1 cellular context compared by ENCODE assay signal in the genomic region with DNA sequence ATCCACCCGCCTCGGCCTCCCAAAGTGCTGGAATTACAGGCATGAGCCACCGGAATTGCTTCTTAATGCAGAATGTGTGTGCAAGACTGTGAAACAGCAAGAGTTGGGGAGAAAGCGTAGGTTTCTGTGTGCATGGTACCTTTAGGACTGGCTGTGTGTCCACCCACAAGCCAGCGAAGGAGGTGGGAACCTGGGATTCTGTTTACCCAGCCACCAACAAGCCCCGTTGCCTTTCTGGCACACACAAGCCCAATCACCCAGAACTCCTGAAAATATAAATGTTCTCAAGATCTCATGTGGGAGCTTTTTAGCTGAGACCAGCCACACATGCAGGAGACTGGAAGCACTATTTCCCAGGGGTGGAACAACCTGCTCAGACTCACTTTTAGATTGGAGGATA.
TF ChIP-seq lines count a peak whose summit lies in the region.

No MANE protein-coding gene starts in this region.

TF ChIP-seq in H1, 55 proteins besides CTCF, POLR2A, EP300 and RAD21:
- TF ChIP-seq BACH1 (IDR thresholded peaks at IDR 0.05; ENCODE audit: low read length), result no peak
- no peak for TF ChIP-seq SAP30 (IDR thresholded peaks at IDR 0.05; ENCODE audit: insufficient read depth, insufficient replicate concordance, low read length)
- no peak for TF ChIP-seq POLR2AphosphoS5 (IDR thresholded peaks at IDR 0.05; ENCODE audit: low read depth, low read length)
- TF ChIP-seq KDM1A (IDR thresholded peaks at IDR 0.05; ENCODE audit: borderline replicate concordance, low read length), result no peak
- TF ChIP-seq, protein P1, sequence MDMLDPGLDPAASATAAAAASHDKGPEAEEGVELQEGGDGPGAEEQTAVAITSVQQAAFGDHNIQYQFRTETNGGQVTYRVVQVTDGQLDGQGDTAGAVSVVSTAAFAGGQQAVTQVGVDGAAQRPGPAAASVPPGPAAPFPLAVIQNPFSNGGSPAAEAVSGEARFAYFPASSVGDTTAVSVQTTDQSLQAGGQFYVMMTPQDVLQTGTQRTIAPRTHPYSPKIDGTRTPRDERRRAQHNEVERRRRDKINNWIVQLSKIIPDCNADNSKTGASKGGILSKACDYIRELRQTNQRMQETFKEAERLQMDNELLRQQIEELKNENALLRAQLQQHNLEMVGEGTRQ (IDR thresholded peaks at IDR 0.05; ENCODE audit: low read length), result no peak
- TF ChIP-seq TCF12 (IDR thresholded peaks at IDR 0.05; ENCODE audit: low read depth, low read length), result no peak
- TF ChIP-seq ZNF274 (IDR thresholded peaks at IDR 0.05; ENCODE audit: borderline replicate concordance, extremely low read depth, low read length), result no peak
- no peak for TF ChIP-seq SIX5 (IDR thresholded peaks at IDR 0.05; ENCODE audit: low read depth, low read length)
- no peak for TF ChIP-seq HDAC6 (IDR thresholded peaks at IDR 0.05; ENCODE audit: low read depth, low read length)
- no peak for TF ChIP-seq SIN3A (conservative IDR thresholded peaks at IDR 0.05 in 1 of 2, IDR thresholded peaks at IDR 0.05 in 1 of 2; ENCODE audit: low read depth in 1 of 2, low read length in 2 of 2)
- TF ChIP-seq RBBP5 (IDR thresholded peaks at IDR 0.05; ENCODE audit: borderline replicate concordance, low read depth, low read length), result no peak
- no peak for TF ChIP-seq JUND (IDR thresholded peaks at IDR 0.05; ENCODE audit: low read length)
- TF ChIP-seq ASH2L (IDR thresholded peaks at IDR 0.05; ENCODE audit: low read length), result no peak
- TF ChIP-seq, protein P2, sequence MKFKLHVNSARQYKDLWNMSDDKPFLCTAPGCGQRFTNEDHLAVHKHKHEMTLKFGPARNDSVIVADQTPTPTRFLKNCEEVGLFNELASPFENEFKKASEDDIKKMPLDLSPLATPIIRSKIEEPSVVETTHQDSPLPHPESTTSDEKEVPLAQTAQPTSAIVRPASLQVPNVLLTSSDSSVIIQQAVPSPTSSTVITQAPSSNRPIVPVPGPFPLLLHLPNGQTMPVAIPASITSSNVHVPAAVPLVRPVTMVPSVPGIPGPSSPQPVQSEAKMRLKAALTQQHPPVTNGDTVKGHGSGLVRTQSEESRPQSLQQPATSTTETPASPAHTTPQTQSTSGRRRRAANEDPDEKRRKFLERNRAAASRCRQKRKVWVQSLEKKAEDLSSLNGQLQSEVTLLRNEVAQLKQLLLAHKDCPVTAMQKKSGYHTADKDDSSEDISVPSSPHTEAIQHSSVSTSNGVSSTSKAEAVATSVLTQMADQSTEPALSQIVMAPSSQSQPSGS (IDR thresholded peaks at IDR 0.05; ENCODE audit: low read length), result no peak
- no peak for TF ChIP-seq SP1 (IDR thresholded peaks at IDR 0.05; ENCODE audit: low read depth, low read length)
- no peak for TF ChIP-seq CBX5 (IDR thresholded peaks at IDR 0.05; ENCODE audit: low read depth, low read length)
- TF ChIP-seq TEAD4 (IDR thresholded peaks at IDR 0.05; ENCODE audit: low read depth, low read length), result no peak
- TF ChIP-seq, protein P3, sequence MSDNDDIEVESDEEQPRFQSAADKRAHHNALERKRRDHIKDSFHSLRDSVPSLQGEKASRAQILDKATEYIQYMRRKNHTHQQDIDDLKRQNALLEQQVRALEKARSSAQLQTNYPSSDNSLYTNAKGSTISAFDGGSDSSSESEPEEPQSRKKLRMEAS (IDR thresholded peaks at IDR 0.05), result no peak
- TF ChIP-seq SP2 (IDR thresholded peaks at IDR 0.05; ENCODE audit: low read length), result no peak
- no peak for TF ChIP-seq JUN (IDR thresholded peaks at IDR 0.05; ENCODE audit: low read depth, low read length)
TF ChIP-seq in H1: peak in this region for 0.
